Comparison of ENCODE assay signal across 1 cellular context in genomic region chr3:123071581-123071980, GRCh38.
TF ChIP-seq lines count a peak whose summit lies in the region.

No MANE protein-coding gene starts in this region.

TF ChIP-seq in H1, 55 proteins besides CTCF, POLR2A, EP300 and RAD21:
- no peak for TF ChIP-seq MAFK (IDR thresholded peaks at IDR 0.05; ENCODE audit: low read depth, low read length)
- TF ChIP-seq CTBP2 (IDR thresholded peaks at IDR 0.05; ENCODE audit: borderline replicate concordance, insufficient read depth, insufficient read length, low read length): no peak
- TF ChIP-seq ZNF274 (IDR thresholded peaks at IDR 0.05; ENCODE audit: borderline replicate concordance, extremely low read depth, low read length): no peak
- TF ChIP-seq USF2 (IDR thresholded peaks at IDR 0.05; ENCODE audit: low read length): no peak
- TF ChIP-seq JUND (IDR thresholded peaks at IDR 0.05; ENCODE audit: low read length): no peak
- no peak for TF ChIP-seq SIRT6 (IDR thresholded peaks at IDR 0.05; ENCODE audit: low read length)
TF ChIP-seq in H1: peak in this region for 0.
